19 cellular contexts compared by ENCODE assay signal in genomic region chr5:208449-209114, GRCh38. TPM values are rescaled to one million over a fixed set of nuclear protein-coding genes. Genes with fewer than 3 reads are reported as not detected.
DNase-seq lines count a peak whose midpoint lies in the region; ATAC-seq and TF ChIP-seq lines count a peak whose summit lies in the region.
"Had no signal": no experiment of that assay in that cellular context is flagged by ENCODE, and none has a peak within 500 bp of the region (broad histone marks: within the 10 kb centered on the region; RNA-seq: fewer than 3 reads in every experiment).

No MANE protein-coding gene starts in this region.

- POLR2A ChIA-PET in Panc1 (lab: Charles Lee), result no interaction called here
- POLR2A ChIA-PET in CD4-positive, alpha-beta memory T cell (lab: Charles Lee; ENCODE audit: partially characterized antibody), result no interaction called here

- no peak overlapping the region for H2AK5ac ChIP-seq in neuronal stem cell (ENCODE audit: low read depth, low read length)

- H3K4me3 Mint-ChIP-seq in CD4-positive, alpha-beta memory T cell, result no peak overlapping the region
- H3K4me3 Mint-ChIP-seq: B cell had no signal

- DNase-seq in Panc1 (ENCODE audit: low read depth, low spot score) (no peak), neuronal stem cell (ENCODE audit: low spot score) (no peak), putamen (ENCODE audit: low spot score) (no peak), NCI-H1930 (lab: John Stamatoyannopoulos, UW) (no peak)
- no peak for DNase-seq in CD4-positive, alpha-beta memory T cell
- DNase-seq: DND-41, GM23248, KG1, NCI-H1048, NCI-H146, NCI-H2107, NCI-H2227 treated with DMSO at 0.1 percent for 48 hours, NCI-H524 had no signal

- intact Hi-C loops in Panc1 (cut with micrococcal nuclease; ENCODE audit: unreplicated experiment), result no loop called here
- intact Hi-C loops in CD4-positive, alpha-beta memory T cell (cut with micrococcal nuclease), result no loop called here

- no CpG with 5 or more reads among the region's 15 CpGs for WGBS in neuronal stem cell (ENCODE audit: extremely low coverage in 2 of 2, insufficient read length in 2 of 2, insufficient replicate concordance in 1 of 2), 2 donors

- peaks cover 50% of the 10 kb centered on the region; the same call in 1 of the 2 replicates for H4K20me1 ChIP-seq in BLaER1
- H4K20me1 ChIP-seq in BLaER1 treated with 17β-estradiol and CSF1 and Interleukin-3, amounts not matched to agents 10 nM and 100 nM, result peaks cover 18 to 66% (median 32%) of the 10 kb centered on the region in 11 experiments; a peak in 15 of 22 replicates

- H2BK120ac ChIP-seq in neuronal stem cell (ENCODE audit: low read depth, low read length), result no peak overlapping the region

- peak overlapping the region; percentile 8 for H3K14ac ChIP-seq in neuronal stem cell (ENCODE audit: low read length)

- H3K18ac ChIP-seq in neuronal stem cell (ENCODE audit: low read length), result no peak overlapping the region

- no peak overlapping the region for H2BK12ac ChIP-seq in neuronal stem cell (ENCODE audit: low read length)

- H3K9me3 Mint-ChIP-seq in CD4-positive, alpha-beta memory T cell, result no peaks in the 10 kb centered on the region

- H3K9me3 ChIP-seq in BLaER1 (peaks cover 9% of the 10 kb centered on the region; the same call in 1 of the 2 replicates), Panc1 (ENCODE audit: control insufficient read depth, insufficient read depth, low read depth, low read length) (no peaks in the 10 kb centered on the region), neuronal stem cell (replicated peaks in 1 of 2; ENCODE audit: control insufficient read depth in 2 of 2, insufficient read depth in 1 of 2, low read depth in 1 of 2, low read length in 2 of 2) (peaks cover 0 to 2% of the 10 kb centered on the region in 2 donors)
- H3K9me3 ChIP-seq in BLaER1 treated with 17β-estradiol and CSF1 and Interleukin-3, amounts not matched to agents 10 nM and 100 nM (replicated peaks in 1 of 11), result peaks cover 0 to 2% (median 0%) of the 10 kb centered on the region in 11 experiments; a peak in 3 of 22 replicates
- no peaks in the 10 kb centered on the region for H3K9me3 ChIP-seq in CD4-positive, alpha-beta memory T cell (ENCODE audit: control insufficient read depth in 1 of 2, low read length in 2 of 2)

- H3K27ac ChIP-seq in BLaER1, result peak overlapping the region; percentile 51
- H3K27ac ChIP-seq in BLaER1 treated with 17β-estradiol and CSF1 and Interleukin-3, amounts not matched to agents 10 nM and 100 nM, result peak overlapping the region in 2 of 11 experiments; percentile 37 to 54; a peak in 3 of 22 replicates
- H3K27ac ChIP-seq in Panc1 (ENCODE audit: low read length), result no peak overlapping the region
- H3K27ac ChIP-seq in neuronal stem cell (replicated peaks; ENCODE audit: low read length), result no peak overlapping the region
- H3K27ac ChIP-seq in CD4-positive, alpha-beta memory T cell (ENCODE audit: low read depth, low read length), result no peak overlapping the region
- H3K27ac ChIP-seq: GM23248, SK-N-MC had no signal

- H3K79me1 ChIP-seq in neuronal stem cell (ENCODE audit: low read depth, low read length), result peaks cover 10% of the 10 kb centered on the region

- BruUV-seq in Panc1 (replicated peaks; lab: Mats Ljungman, UMichigan), result TSS peak; percentile 45

- CTCF ChIA-PET in Panc1 (lab: Charles Lee), result no interaction called here
- CTCF ChIA-PET in CD4-positive, alpha-beta memory T cell (lab: Charles Lee; ENCODE audit: partially characterized antibody), result no interaction called here

- no peak for ATAC-seq in Panc1
- ATAC-seq: HepG2 had no signal

- H3K36me3 ChIP-seq in BLaER1 (peaks cover 49% of the 10 kb centered on the region), Panc1 (ENCODE audit: control insufficient read depth, insufficient read depth, low read length) (no peaks in the 10 kb centered on the region; the same call in 1 of the 2 replicates), neuronal stem cell (replicated peaks in 1 of 2; ENCODE audit: control insufficient read depth in 2 of 2, insufficient read depth in 2 of 2, low read length in 2 of 2) (peaks cover 17 to 46% of the 10 kb centered on the region in 2 donors)
- H3K36me3 ChIP-seq in BLaER1 treated with 17β-estradiol and CSF1 and Interleukin-3, amounts not matched to agents 10 nM and 100 nM, result peaks cover 30 to 48% (median 36%) of the 10 kb centered on the region in 11 experiments
- peaks cover 19% of the 10 kb centered on the region for H3K36me3 ChIP-seq in CD4-positive, alpha-beta memory T cell (ENCODE audit: insufficient read depth, low read length)

- H4K91ac ChIP-seq in neuronal stem cell (ENCODE audit: low read depth, low read length, poor library complexity), result no peak overlapping the region

- H3K4me1 ChIP-seq in BLaER1 (peaks cover 45% of the 10 kb centered on the region), Panc1 (ENCODE audit: control insufficient read depth, insufficient read depth, low read length) (peaks cover 27% of the 10 kb centered on the region), neuronal stem cell (ENCODE audit: control insufficient read depth in 2 of 2, insufficient read depth in 1 of 2, low read depth in 1 of 2, low read length in 2 of 2) (no peaks in the 10 kb centered on the region)
- H3K4me1 ChIP-seq in BLaER1 treated with 17β-estradiol and CSF1 and Interleukin-3, amounts not matched to agents 10 nM and 100 nM, result peaks cover 15 to 46% (median 34%) of the 10 kb centered on the region in 10 experiments
- H3K4me1 ChIP-seq in CD4-positive, alpha-beta memory T cell (ENCODE audit: insufficient read depth, low read length), result peaks cover 11% of the 10 kb centered on the region

- no peak overlapping the region for H2BK5ac ChIP-seq in neuronal stem cell (ENCODE audit: low read length)

- H2AFZ ChIP-seq in neuronal stem cell (ENCODE audit: low read length), result no peak overlapping the region
- H2AFZ ChIP-seq: GM23248 had no signal

- no peak for TF ChIP-seq CTCF in Panc1 (IDR thresholded peaks at IDR 0.05)

- no peaks in the 10 kb centered on the region; the same call in 1 of the 2 replicates for H3K27me3 ChIP-seq in BLaER1
- no peaks in the 10 kb centered on the region for H3K27me3 ChIP-seq in BLaER1 treated with 17β-estradiol and CSF1 and Interleukin-3, amounts not matched to agents 10 nM and 100 nM
- H3K27me3 ChIP-seq in Panc1 (ENCODE audit: control insufficient read depth, insufficient read depth, low read length), result no peaks in the 10 kb centered on the region
- no peaks in the 10 kb centered on the region for H3K27me3 ChIP-seq in neuronal stem cell (ENCODE audit: control insufficient read depth in 3 of 3, insufficient read depth in 3 of 3, low read depth in 1 of 3, low read length in 3 of 3)
- H3K27me3 ChIP-seq in CD4-positive, alpha-beta memory T cell (ENCODE audit: insufficient read depth, low read length), result no peaks in the 10 kb centered on the region

- H3K27me3 Mint-ChIP-seq in CD4-positive, alpha-beta memory T cell, result no peaks in the 10 kb centered on the region
- H3K27me3 Mint-ChIP-seq: B cell had no signal

- H3K4me2 ChIP-seq in BLaER1 (peak overlapping the region; percentile 67), neuronal stem cell (ENCODE audit: insufficient read depth, low read length, poor library complexity, severe bottlenecking) (no peak overlapping the region)
- peak overlapping the region in 8 of 11 experiments; percentile 64 to 82 (median 76); a peak in 13 of 22 replicates for H3K4me2 ChIP-seq in BLaER1 treated with 17β-estradiol and CSF1 and Interleukin-3, amounts not matched to agents 10 nM and 100 nM

- H3K9ac ChIP-seq in BLaER1, result no peak overlapping the region
- H3K9ac ChIP-seq in BLaER1 treated with 17β-estradiol and CSF1 and Interleukin-3, amounts not matched to agents 10 nM and 100 nM, result no peak overlapping the region
- H3K9ac ChIP-seq in neuronal stem cell (ENCODE audit: low read depth, low read length, poor library complexity), result no peak overlapping the region
- H3K9ac ChIP-seq: GM23248 had no signal

- H3K4me3 ChIP-seq in BLaER1 (no peak overlapping the region), Panc1 (ENCODE audit: low read depth in 2 of 2, low read length in 2 of 2) (no peak overlapping the region), neuronal stem cell (ENCODE audit: low read length in 2 of 2) (no peak overlapping the region)
- no peak overlapping the region for H3K4me3 ChIP-seq in BLaER1 treated with 17β-estradiol and CSF1 and Interleukin-3, amounts not matched to agents 10 nM and 100 nM
- H3K4me3 ChIP-seq in CD4-positive, alpha-beta memory T cell (ENCODE audit: low read length in 2 of 2), result no peak overlapping the region
- H3K4me3 ChIP-seq: GM23248, SK-N-MC had no signal

- H3K23ac ChIP-seq in neuronal stem cell (ENCODE audit: low read depth, low read length, poor library complexity), result no peak overlapping the region

- H2BK15ac ChIP-seq in neuronal stem cell (ENCODE audit: low read length), result no peak overlapping the region

- no peak overlapping the region for H4K8ac ChIP-seq in neuronal stem cell (ENCODE audit: low read depth, low read length)

- in situ Hi-C loops in Panc1 (cut with HindIII; ENCODE audit: low pct_unique_long_range_greater_than_20kb, low sequenced_read_pairs), result no loop called here

- peak overlapping the region in 2 of 7 donors; percentile 31 to 35 for H3K27ac Mint-ChIP-seq in CD4-positive, alpha-beta memory T cell
- H3K27ac Mint-ChIP-seq: B cell had no signal

- H3K4me1 Mint-ChIP-seq in CD4-positive, alpha-beta memory T cell, result peaks cover 14 to 35% (median 16%) of the 10 kb centered on the region in 4 donors

- H3K36me3 Mint-ChIP-seq in CD4-positive, alpha-beta memory T cell, result peaks cover 45 to 46% of the 10 kb centered on the region in 2 donors

- no peak overlapping the region for H3K4ac ChIP-seq in neuronal stem cell (ENCODE audit: low read length)

RNA-seq across cellular contexts. Expression of gene CCDC127, which starts 9.4 kb away (rescaled TPM):
- total RNA-seq in Panc1 (2021; ENCODE audit: unreplicated experiment), result 8.1 TPM
- 5.5 TPM for polyA plus RNA-seq in Panc1 (2012; ENCODE audit: insufficient read length)
- 5.2 TPM for polyA plus RNA-seq in neuronal stem cell (2013, experiment 1 of 2)
- 5.1 TPM for polyA plus RNA-seq in neuronal stem cell (2013, experiment 2 of 2)
- 1 to 10 TPM; 6.7 to 7.7 TPM for total RNA-seq in CD4-positive, alpha-beta memory T cell
- 1 to 10 TPM; 2.9 to 5.1 TPM for polyA plus RNA-seq in CD4-positive, alpha-beta memory T cell

RNA-seq across cellular contexts. Expression of gene SDHA, which starts 9.5 kb away (rescaled TPM):
- 171 TPM for total RNA-seq in Panc1 (2021; ENCODE audit: unreplicated experiment)
- polyA plus RNA-seq in Panc1 (2012; ENCODE audit: insufficient read length), result 185 TPM
- 60.5 TPM for polyA plus RNA-seq in neuronal stem cell (2013, experiment 1 of 2)
- 67.5 TPM for polyA plus RNA-seq in neuronal stem cell (2013, experiment 2 of 2)
- 100 to 1,000 TPM; 131 to 136 TPM for total RNA-seq in CD4-positive, alpha-beta memory T cell
- polyA plus RNA-seq in CD4-positive, alpha-beta memory T cell, result 100 to 1,000 TPM; 214 to 240 TPM

RNA-seq across cellular contexts. Expression of gene LRRC14B, which starts 17.3 kb away (rescaled TPM):
- total RNA-seq in Panc1 (2021; ENCODE audit: unreplicated experiment), result 0.82 TPM
- 0.74 TPM for polyA plus RNA-seq in Panc1 (2012; ENCODE audit: insufficient read length)
- polyA plus RNA-seq in neuronal stem cell (2013, experiment 1 of 2), result 0.03 TPM
- not detected for polyA plus RNA-seq in neuronal stem cell (2013, experiment 2 of 2)
- total RNA-seq in CD4-positive, alpha-beta memory T cell, result not detected
- under 1 TPM in 1 of 2 donors, not detected in 1; 0.15 TPM for polyA plus RNA-seq in CD4-positive, alpha-beta memory T cell
- total RNA-seq: B cell, GM23248, HepG2, MCF 10A had no signal
- polyA plus RNA-seq: GM23248, HepG2 had no signal
